Comparison of ENCODE assay signal across 11 cellular contexts in genomic region chr11:128928400-128928799, GRCh38. TPM values are rescaled to one million over a fixed set of nuclear protein-coding genes. Genes with fewer than 3 reads are reported as not detected.
A peak's percentile ranks its signal among the peaks of the same experiment; 100 is the strongest.
DNase-seq lines count a peak whose midpoint lies in the region; ATAC-seq and TF ChIP-seq lines count a peak whose summit lies in the region.
"Had no signal": no experiment of that assay in that cellular context is flagged by ENCODE, and none has a peak within 500 bp of the region (broad histone marks: within the 10 kb centered on the region; RNA-seq: fewer than 3 reads in every experiment).

No MANE protein-coding gene starts in this region.

- peaks cover 3 to 16% of the 10 kb centered on the region in 2 donors for H3K27me3 Mint-ChIP-seq in CD8-positive, alpha-beta memory T cell
- H3K27me3 Mint-ChIP-seq in Calu3 (ENCODE audit: unreplicated experiment) (peaks cover 50% of the 10 kb centered on the region), glutamatergic neuron (ENCODE audit: unreplicated experiment) (peaks cover 16% of the 10 kb centered on the region)

- CTCF ChIA-PET in CD8-positive, alpha-beta memory T cell (lab: Charles Lee): interaction anchor here (0.8 kb wide), 1 partner anchor 19 kb away, joined by 3 read pairs; no protein-coding TSS in a partner anchor
- CTCF ChIA-PET in PC-9 (lab: Charles Lee) (no interaction called here), Calu3 (lab: Charles Lee) (no interaction called here)

- no peaks in the 10 kb centered on the region for H3K4me1 ChIP-seq in CD8-positive, alpha-beta memory T cell (ENCODE audit: insufficient read depth, low read length)
- H3K4me1 ChIP-seq in PC-9 (replicated peaks; ENCODE audit: insufficient read depth) (no peaks in the 10 kb centered on the region), esophagus squamous epithelium (peaks cover 3 to 7% (median 3%) of the 10 kb centered on the region in 3 donors)

- H3K9me2 ChIP-seq in PC-9 (ENCODE audit: insufficient read depth): no peaks in the 10 kb centered on the region

- intact Hi-C loops in PC-9 (cut with micrococcal nuclease; ENCODE audit: unreplicated experiment): no loop called here
- intact Hi-C loops in Calu3 (cut with micrococcal nuclease; ENCODE audit: unreplicated experiment): no loop called here
- intact Hi-C loops in esophagus squamous epithelium (cut with DNase I): no loop called here

- no peak for TF ChIP-seq POLR2A in esophagus squamous epithelium (IDR thresholded peaks at IDR 0.05)

- no peak overlapping the region for H3K4me3 ChIP-seq in CD8-positive, alpha-beta memory T cell (ENCODE audit: low read length)
- H3K4me3 ChIP-seq in PC-9 (no peak overlapping the region), esophagus squamous epithelium (no peak overlapping the region)
- H3K4me3 ChIP-seq: K562 had no signal

- WGBS in esophagus squamous epithelium, 2 donors: 56 to 60% methylated on average over 5 of the region's 5 CpGs

- no peaks in the 10 kb centered on the region for H3K9me3 ChIP-seq in CD8-positive, alpha-beta memory T cell (ENCODE audit: low read length)
- no peaks in the 10 kb centered on the region for H3K9me3 ChIP-seq in PC-9 (ENCODE audit: insufficient read depth, low read depth)
- H3K9me3 ChIP-seq in esophagus squamous epithelium: no peaks in the 10 kb centered on the region

- H3K4me1 Mint-ChIP-seq in CD8-positive, alpha-beta memory T cell: peaks cover 11 to 14% (median 13%) of the 10 kb centered on the region in 3 donors
- H3K4me1 Mint-ChIP-seq in Calu3 (ENCODE audit: low read depth, unreplicated experiment) (peaks cover 20% of the 10 kb centered on the region), glutamatergic neuron (ENCODE audit: low read depth, unreplicated experiment) (peaks cover 55% of the 10 kb centered on the region)

- peak in 1 of 5 donors; percentile 4 for DNase-seq in CD8-positive, alpha-beta memory T cell
- peak; percentile 86 for DNase-seq in GM19240 (ENCODE audit: insufficient read length, low spot score)
- DNase-seq in RPMI8226: peak; percentile 66
- DNase-seq in PC-9: no peak
- DNase-seq in Calu3: no peak
- DNase-seq in esophagus squamous epithelium (lab: John Stamatoyannopoulos, UW): no peak
- no peak for DNase-seq in glutamatergic neuron
- DNase-seq: DMS53, T-helper 9 cell had no signal

- peak overlapping the region in 3 of 8 donors; percentile 1 to 12 (median 5) for H3K27ac Mint-ChIP-seq in CD8-positive, alpha-beta memory T cell
- H3K27ac Mint-ChIP-seq in Calu3 (ENCODE audit: unreplicated experiment): no peak overlapping the region
- H3K27ac Mint-ChIP-seq in glutamatergic neuron (ENCODE audit: unreplicated experiment): no peak overlapping the region

- peaks cover 0 to 2% (median 0%) of the 10 kb centered on the region in 5 donors for H3K9me3 Mint-ChIP-seq in CD8-positive, alpha-beta memory T cell
- H3K9me3 Mint-ChIP-seq in Calu3 (ENCODE audit: low read depth, unreplicated experiment): no peaks in the 10 kb centered on the region
- peaks cover 5% of the 10 kb centered on the region for H3K9me3 Mint-ChIP-seq in glutamatergic neuron (ENCODE audit: unreplicated experiment)

- no peaks in the 10 kb centered on the region for H3K27me3 ChIP-seq in CD8-positive, alpha-beta memory T cell (ENCODE audit: insufficient read depth, low read length, poor library complexity, severe bottlenecking)
- H3K27me3 ChIP-seq in PC-9 (ENCODE audit: insufficient read depth, low read depth) (peaks cover 57% of the 10 kb centered on the region), esophagus squamous epithelium (no peaks in the 10 kb centered on the region)

- POLR2A ChIA-PET in CD8-positive, alpha-beta memory T cell (lab: Charles Lee): no interaction called here
- POLR2A ChIA-PET in PC-9 (lab: Charles Lee; ENCODE audit: unreplicated experiment): no interaction called here

- no peak overlapping the region for H2AFZ ChIP-seq in PC-9

- H3K36me3 ChIP-seq in CD8-positive, alpha-beta memory T cell (ENCODE audit: insufficient read depth, low read length): no peaks in the 10 kb centered on the region
- H3K36me3 ChIP-seq in PC-9 (ENCODE audit: low read depth) (no peaks in the 10 kb centered on the region), esophagus squamous epithelium (no peaks in the 10 kb centered on the region)

- no peaks in the 10 kb centered on the region for H4K20me1 ChIP-seq in PC-9 (ENCODE audit: insufficient read depth)

- no peak for TF ChIP-seq CTCF in PC-9 (conservative IDR thresholded peaks at IDR 0.05)
- TF ChIP-seq CTCF in Calu3 (IDR thresholded peaks at IDR 0.05; ENCODE audit: unreplicated experiment): no peak
- no peak for TF ChIP-seq CTCF in esophagus squamous epithelium (IDR thresholded peaks at IDR 0.05)
- no peak for TF ChIP-seq CTCF in glutamatergic neuron (IDR thresholded peaks at IDR 0.05; ENCODE audit: partially characterized antibody, unreplicated experiment)

- peak; percentile 98 for ATAC-seq in HG02970 (IDR thresholded peaks at IDR 0.05; ENCODE audit: low FRiP score, unreplicated experiment)
- ATAC-seq: K562 had no signal

- BruUV-seq in PC-9 (replicated peaks; lab: Mats Ljungman, UMichigan) (no TSS peak), Calu3 (replicated peaks; lab: Mats Ljungman, UMichigan) (no TSS peak)

- H3K27ac ChIP-seq in CD8-positive, alpha-beta memory T cell (ENCODE audit: low read depth, low read length): no peak overlapping the region
- H3K27ac ChIP-seq in PC-9 (no peak overlapping the region), esophagus squamous epithelium (no peak overlapping the region)

- no peaks in the 10 kb centered on the region for H3K79me2 ChIP-seq in PC-9 (ENCODE audit: low read depth)

- H3K4me3 Mint-ChIP-seq in CD8-positive, alpha-beta memory T cell: peak overlapping the region in 6 of 7 donors; percentile 13 to 60 (median 46)
- H3K4me3 Mint-ChIP-seq in Calu3 (ENCODE audit: low read depth, unreplicated experiment) (no peak overlapping the region), glutamatergic neuron (ENCODE audit: unreplicated experiment) (no peak overlapping the region)

- H3F3A ChIP-seq in PC-9 (ENCODE audit: insufficient read depth, low read depth): no peaks in the 10 kb centered on the region

- no peak overlapping the region for H3K4me2 ChIP-seq in PC-9

- H3K36me3 Mint-ChIP-seq in CD8-positive, alpha-beta memory T cell: no peaks in the 10 kb centered on the region
- H3K36me3 Mint-ChIP-seq in Calu3 (ENCODE audit: insufficient read depth, unreplicated experiment): no peaks in the 10 kb centered on the region
- no peaks in the 10 kb centered on the region for H3K36me3 Mint-ChIP-seq in glutamatergic neuron (ENCODE audit: unreplicated experiment)

RNA-seq across cellular contexts. Expression of gene TP53AIP1, which starts 14.3 kb away (rescaled TPM):
- total RNA-seq in CD8-positive, alpha-beta memory T cell: not detected
- polyA plus RNA-seq in CD8-positive, alpha-beta memory T cell: not detected
- total RNA-seq in PC-9 (2021) (not detected in 2 replicates), Calu3 (2022) (0.61 and 0.78 TPM in 2 replicates), esophagus squamous epithelium (10 to 100 TPM; 11.0 to 16.7 (median 13.9) TPM), glutamatergic neuron (ENCODE audit: unreplicated experiment) (0.34 TPM)
- total RNA-seq: K562 had no signal
- polyA plus RNA-seq: K562 had no signal

RNA-seq across cellular contexts. Expression of gene KCNJ5, which starts 37.2 kb away (rescaled TPM):
- total RNA-seq in CD8-positive, alpha-beta memory T cell: under 1 TPM in 1 of 2 experiments, not detected in 1; 0.04 TPM
- not detected for polyA plus RNA-seq in CD8-positive, alpha-beta memory T cell
- total RNA-seq in PC-9 (2021) (0.11 TPM in 1 of 2 replicates, not detected in the other), Calu3 (2022) (not detected in 2 replicates), esophagus squamous epithelium (1 to 10 TPM in 1 of 4 donors, under 1 TPM in 1, not detected in 2; 0.47 to 1.9 TPM), glutamatergic neuron (ENCODE audit: unreplicated experiment) (0.34 TPM)
- polyA plus RNA-seq: K562 had no signal

Comparison
In these comparisons a context has a peak if more than half of its experiments do, and no peak if none do; other contexts are left out.
1. DNase-seq: peak in GM19240 (single experiment) and RPMI8226 (single experiment); none in PC-9 (0 of 2), Calu3 (single experiment), esophagus squamous epithelium (single experiment) and glutamatergic neuron (single experiment).
2. H3K4me3 Mint-ChIP-seq: peak in CD8-positive, alpha-beta memory T cell (6 of 7); none in Calu3 (single experiment) and glutamatergic neuron (single experiment).